Comparison of ENCODE assay signal across 9 cellular contexts in genomic region chr1:185681034-185681633, GRCh38. TPM values are rescaled to one million over a fixed set of nuclear protein-coding genes. Genes with fewer than 3 reads are reported as not detected.
DNase-seq lines count a peak whose midpoint lies in the region; ATAC-seq, FAIRE-seq and TF ChIP-seq lines count a peak whose summit lies in the region.
"Had no signal": no experiment of that assay in that cellular context is flagged by ENCODE, and none has a peak within 500 bp of the region (broad histone marks: within the 10 kb centered on the region; RNA-seq: fewer than 3 reads in every experiment).

No MANE protein-coding gene starts in this region.

- TF ChIP-seq CTCF in kidney (IDR thresholded peaks at IDR 0.05; ENCODE audit: borderline replicate concordance, extremely low read depth, insufficient read depth): peak; percentile 69
- peak; percentile 70 for TF ChIP-seq CTCF in upper lobe of right lung (IDR thresholded peaks at IDR 0.05)

- H3K36me3 Mint-ChIP-seq in CD4-positive, CD25-positive, alpha-beta regulatory T cell: no peaks in the 10 kb centered on the region

- no peak overlapping the region for H3K9ac ChIP-seq in kidney (ENCODE audit: low read length in 2 of 2)

- peak in 1 of 2 donors; percentile 42 for ATAC-seq in CD4-positive, CD25-positive, alpha-beta regulatory T cell (ENCODE audit: low read depth in 2 of 2)
- ATAC-seq in GM18858 (IDR thresholded peaks at IDR 0.05; ENCODE audit: unreplicated experiment): peak; percentile 69
- peak; percentile 71 for ATAC-seq in HG03432 (IDR thresholded peaks at IDR 0.05; ENCODE audit: unreplicated experiment)
- ATAC-seq in upper lobe of right lung: peak; percentile 88

- peaks cover 29% of the 10 kb centered on the region for H3K4me1 ChIP-seq in CD4-positive, CD25-positive, alpha-beta regulatory T cell (ENCODE audit: control insufficient read depth, insufficient read depth, low read length, poor library complexity, severe bottlenecking)
- H3K4me1 ChIP-seq in kidney (ENCODE audit: control insufficient read depth in 1 of 2, insufficient read depth in 1 of 2, low read depth in 1 of 2, low read length in 2 of 2): peaks cover 7 to 17% of the 10 kb centered on the region in 2 donors
- H3K4me1 ChIP-seq in upper lobe of right lung: peaks cover 8% of the 10 kb centered on the region
- H3K4me1 ChIP-seq: SJSA1 had no signal

- H3K4me3 Mint-ChIP-seq in CD4-positive, CD25-positive, alpha-beta regulatory T cell: peak overlapping the region in 1 of 4 donors; percentile 19

- no peaks in the 10 kb centered on the region for H3K36me3 ChIP-seq in CD4-positive, CD25-positive, alpha-beta regulatory T cell (ENCODE audit: control insufficient read depth, insufficient read depth, low read length)
- no peaks in the 10 kb centered on the region for H3K36me3 ChIP-seq in kidney (ENCODE audit: control insufficient read depth in 1 of 2, insufficient read depth in 2 of 2, low read length in 2 of 2)
- no peaks in the 10 kb centered on the region for H3K36me3 ChIP-seq in upper lobe of right lung
- H3K36me3 ChIP-seq: SJSA1 had no signal

- DNase-seq in CD4-positive, CD25-positive, alpha-beta regulatory T cell: peak in 2 of 3 donors; percentile 29 to 69
- DNase-seq in NCI-H524 (lab: John Stamatoyannopoulos, UW): peak; percentile 36 to 64
- DNase-seq in astrocyte of the hippocampus (ENCODE audit: low read depth, low spot score): peak; percentile 71
- no peak for DNase-seq in kidney
- no peak for DNase-seq in upper lobe of right lung
- DNase-seq in T1000 (lab: John Stamatoyannopoulos, UW): no peak

- no peaks in the 10 kb centered on the region for H3K9me3 Mint-ChIP-seq in CD4-positive, CD25-positive, alpha-beta regulatory T cell

- peaks cover 21 to 39% (median 27%) of the 10 kb centered on the region in 4 donors for H3K4me1 Mint-ChIP-seq in CD4-positive, CD25-positive, alpha-beta regulatory T cell

- H3K27ac Mint-ChIP-seq in CD4-positive, CD25-positive, alpha-beta regulatory T cell: peak overlapping the region in 1 of 3 donors; percentile 57

- FAIRE-seq in kidney (lab: Jason Lieb, UNC): peak; percentile 32

- no peaks in the 10 kb centered on the region for H3K9me3 ChIP-seq in CD4-positive, CD25-positive, alpha-beta regulatory T cell (ENCODE audit: control insufficient read depth in 2 of 2, low read length in 2 of 2)
- H3K9me3 ChIP-seq in kidney (ENCODE audit: control insufficient read depth in 1 of 2, low read length in 2 of 2) (no peaks in the 10 kb centered on the region), upper lobe of right lung (no peaks in the 10 kb centered on the region)
- H3K9me3 ChIP-seq: SJSA1 had no signal

- no peak overlapping the region for H3K27ac ChIP-seq in CD4-positive, CD25-positive, alpha-beta regulatory T cell (ENCODE audit: insufficient read depth, low read length, poor library complexity, severe bottlenecking)
- H3K27ac ChIP-seq in kidney (ENCODE audit: low read depth in 2 of 2, low read length in 2 of 2) (no peak overlapping the region), upper lobe of right lung (no peak overlapping the region)
- H3K27ac ChIP-seq: SJSA1 had no signal

- intact Hi-C loops in kidney (cut with DNase I) (loop anchor here (10.0 kb wide), 1 partner anchor 446 kb away; no protein-coding TSS in a partner anchor), upper lobe of right lung (cut with DNase I) (no loop called here)

- H3K27me3 Mint-ChIP-seq in CD4-positive, CD25-positive, alpha-beta regulatory T cell: no peaks in the 10 kb centered on the region

- H3K27me3 ChIP-seq in CD4-positive, CD25-positive, alpha-beta regulatory T cell (ENCODE audit: control insufficient read depth, insufficient read depth, low read length): no peaks in the 10 kb centered on the region
- H3K27me3 ChIP-seq in upper lobe of right lung: no peaks in the 10 kb centered on the region
- H3K27me3 ChIP-seq: SJSA1 had no signal

- H3K4me3 ChIP-seq in CD4-positive, CD25-positive, alpha-beta regulatory T cell (ENCODE audit: low read depth, low read length): no peak overlapping the region
- H3K4me3 ChIP-seq in kidney (ENCODE audit: low read length in 2 of 2) (no peak overlapping the region), upper lobe of right lung (no peak overlapping the region)
- H3K4me3 ChIP-seq: SJSA1 had no signal

RNA-seq across cellular contexts. Expression of gene HMCN1, which starts 53.1 kb away (rescaled TPM):
- total RNA-seq in CD4-positive, CD25-positive, alpha-beta regulatory T cell: 0.81 TPM
- under 1 TPM in 3 of 4 donors, not detected in 1; 0.07 to 0.61 (median 0.56) TPM for polyA plus RNA-seq in CD4-positive, CD25-positive, alpha-beta regulatory T cell
- total RNA-seq in kidney (2.7 TPM), upper lobe of right lung (45.4 TPM)
- polyA plus RNA-seq in kidney (ENCODE audit: insufficient read depth, low read depth, low replicate concordance): 0.97 TPM

Comparison
In these comparisons a context has a peak if more than half of its experiments do, and no peak if none do; other contexts are left out.
1. DNase-seq: peak in CD4-positive, CD25-positive, alpha-beta regulatory T cell (2 of 3), NCI-H524 (2 of 2) and astrocyte of the hippocampus (single experiment); none in kidney (single experiment), upper lobe of right lung (single experiment) and T1000 (single experiment).
2. RNA of gene HMCN1, which starts 53.1 kb away (total RNA-seq): 45.4 TPM in upper lobe of right lung (single experiment); 2.7 TPM in kidney (single experiment) and 0.81 TPM in CD4-positive, CD25-positive, alpha-beta regulatory T cell (single experiment); every median in the first group is over 10 times any median in the second.